Comparison of ENCODE assay signal across 17 cellular contexts in genomic region chr6:43967692-43968091, GRCh38.
DNase-seq lines count a peak whose midpoint lies in the region; ATAC-seq and TF ChIP-seq lines count a peak whose summit lies in the region.
"Had no signal": no experiment of that assay in that cellular context is flagged by ENCODE, and none has a peak within 500 bp of the region (broad histone marks: within the 10 kb centered on the region; RNA-seq: fewer than 3 reads in every experiment).

No MANE protein-coding gene starts in this region.

- H3K9me3 ChIP-seq in right atrium auricular region, result no peaks in the 10 kb centered on the region
- no peaks in the 10 kb centered on the region for H3K9me3 ChIP-seq in right cardiac atrium (ENCODE audit: control insufficient read depth, low read length)
- H3K9me3 ChIP-seq: BLaER1 had no signal

- H3K27ac ChIP-seq in right atrium auricular region, result no peak overlapping the region
- H3K27ac ChIP-seq in right cardiac atrium (ENCODE audit: low read length), result no peak overlapping the region
- H3K27ac ChIP-seq: BLaER1, HL-60 had no signal

- TF ChIP-seq CTCF in right atrium auricular region (IDR thresholded peaks at IDR 0.05), result no peak
- no peak for TF ChIP-seq CTCF in glutamatergic neuron (IDR thresholded peaks at IDR 0.05; ENCODE audit: partially characterized antibody, unreplicated experiment)

- intact Hi-C loops in right cardiac atrium (cut with DNase I), result no loop called here

- no peak overlapping the region for H3K4me3 ChIP-seq in right atrium auricular region
- H3K4me3 ChIP-seq in right cardiac atrium (ENCODE audit: low read length), result no peak overlapping the region
- H3K4me3 ChIP-seq: BLaER1, GM23338 had no signal

- no peaks in the 10 kb centered on the region for H3K27me3 ChIP-seq in right atrium auricular region
- H3K27me3 ChIP-seq in right cardiac atrium (ENCODE audit: control insufficient read depth, insufficient read depth), result no peaks in the 10 kb centered on the region
- H3K27me3 ChIP-seq: BLaER1 had no signal

- in situ Hi-C loops in KBM-7 (cut with MboI; ENCODE audit: low pct_unique_long_range_greater_than_20kb, low sequenced_read_pairs), result no loop called here

- H3K36me3 ChIP-seq in right atrium auricular region, result no peaks in the 10 kb centered on the region
- H3K36me3 ChIP-seq: BLaER1 had no signal

- H3K36me3 Mint-ChIP-seq in glutamatergic neuron (ENCODE audit: unreplicated experiment), result no peaks in the 10 kb centered on the region
- H3K36me3 Mint-ChIP-seq: CD14-positive monocyte; CD4-positive, alpha-beta memory T cell had no signal

- no peak overlapping the region for H3K27ac Mint-ChIP-seq in glutamatergic neuron (ENCODE audit: unreplicated experiment)
- H3K27ac Mint-ChIP-seq: CD14-positive monocyte; CD4-positive, alpha-beta memory T cell; GM23338 had no signal

- 90% methylated on average over 3 of the region's 3 CpGs for WGBS in right cardiac atrium

- H3K27me3 Mint-ChIP-seq in glutamatergic neuron (ENCODE audit: unreplicated experiment), result peaks cover 8% of the 10 kb centered on the region

- H3K9me3 Mint-ChIP-seq in glutamatergic neuron (ENCODE audit: unreplicated experiment), result peaks cover 4% of the 10 kb centered on the region
- H3K9me3 Mint-ChIP-seq: CD14-positive monocyte; CD4-positive, alpha-beta memory T cell; GM23338 had no signal

- DNase-seq in right atrium auricular region (ENCODE audit: low spot score) (peak; percentile 18), right cardiac atrium (no peak), ecto neural progenitor cell (ENCODE audit: low spot score) (peak; percentile 23), ureter (ENCODE audit: low spot score) (peak; percentile 24), glutamatergic neuron (no peak), NCI-H1694 (lab: John Stamatoyannopoulos, UW) (no peak), KBM-7 (no peak)
- DNase-seq: 8988T; CD4-positive, alpha-beta memory T cell; DMS153; DMS79; GDM1; HCEC 1CT had no signal

- H3K4me1 ChIP-seq in right atrium auricular region (peaks cover 0 to 15% of the 10 kb centered on the region in 2 donors), right cardiac atrium (ENCODE audit: control insufficient read depth, insufficient read depth, low read length) (peaks cover 5% of the 10 kb centered on the region)

- no peaks in the 10 kb centered on the region for H3K4me1 Mint-ChIP-seq in glutamatergic neuron (ENCODE audit: low read depth, unreplicated experiment)
- H3K4me1 Mint-ChIP-seq: CD4-positive, alpha-beta memory T cell had no signal

- no peak for ATAC-seq in right cardiac atrium

- no peak overlapping the region for H3K4me3 Mint-ChIP-seq in glutamatergic neuron (ENCODE audit: unreplicated experiment)
- H3K4me3 Mint-ChIP-seq: CD14-positive monocyte; CD4-positive, alpha-beta memory T cell; GM23338 had no signal

Comparison
In these comparisons a context has a peak if more than half of its experiments do, and no peak if none do; other contexts are left out.
1. DNase-seq: peak in right atrium auricular region (single experiment), ecto neural progenitor cell (single experiment) and ureter (single experiment); none in right cardiac atrium (0 of 3), glutamatergic neuron (single experiment), NCI-H1694 (single experiment) and KBM-7 (single experiment).